In the genomic region with DNA sequence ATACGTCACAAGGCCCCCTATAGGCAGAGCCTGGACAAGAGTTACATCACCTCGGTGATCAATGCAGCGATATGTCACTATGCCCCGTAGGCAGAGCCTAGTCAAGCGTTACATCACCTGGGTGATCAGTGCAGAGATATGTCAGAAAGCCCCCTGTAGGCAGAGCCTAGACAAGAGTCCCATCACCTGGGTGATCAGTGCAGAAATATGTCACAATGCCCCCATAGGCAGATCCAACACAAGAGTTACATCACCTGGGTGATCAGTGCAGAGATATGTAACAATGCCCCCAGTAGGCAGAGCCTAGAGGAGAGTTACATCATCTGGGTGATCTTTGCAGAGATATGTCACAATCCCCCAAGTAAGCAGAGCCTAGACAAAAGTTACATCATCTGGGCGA, we compare ENCODE assay signal across 17 cellular contexts. TPM values are rescaled to one million over a fixed set of nuclear protein-coding genes. Genes with fewer than 3 reads are reported as not detected.
DNase-seq lines count a peak whose midpoint lies in the region; ATAC-seq and TF ChIP-seq lines count a peak whose summit lies in the region.
"Not testable (repeated sequence)": the region's sequence is repeated elsewhere in the genome, so short reads cannot be mapped to it uniquely, and the experiment has no call there.
"Had no signal": no experiment of that assay in that cellular context is flagged by ENCODE, and none has a peak within 500 bp of the region (broad histone marks: within the 10 kb centered on the region; RNA-seq: fewer than 3 reads in every experiment).

No MANE protein-coding gene starts in this region.

- not testable (repeated sequence) for TF ChIP-seq EP300 in stomach (IDR thresholded peaks at IDR 0.05)

- not testable (repeated sequence) for H3K27ac ChIP-seq in RWPE2 (ENCODE audit: poor library complexity, severe bottlenecking); stomach

- H3K27me3 ChIP-seq in RWPE2 (ENCODE audit: insufficient read depth, poor library complexity, severe bottlenecking); stomach: not testable (repeated sequence)

- H3K36me3 Mint-ChIP-seq in activated CD8-positive, alpha-beta T cell treated with anti-CD3 and anti-CD28 coated beads, Interleukin-2, amount 10 ng/mL, durations not matched to agents 7 days and 5 days (ENCODE audit: low read depth); mesothelial cell of epicardium: not testable (repeated sequence)

- not testable (repeated sequence) for H3K27ac Mint-ChIP-seq in activated CD8-positive, alpha-beta T cell treated with anti-CD3 and anti-CD28 coated beads, Interleukin-2, amount 10 ng/mL, durations not matched to agents 7 days and 5 days; mesothelial cell of epicardium

- not testable (repeated sequence) for TF ChIP-seq CTCF in RWPE2 (IDR thresholded peaks at IDR 0.05; ENCODE audit: poor library complexity, severe bottlenecking); mesothelial cell of epicardium (IDR thresholded peaks at IDR 0.05; ENCODE audit: unreplicated experiment); stomach (IDR thresholded peaks at IDR 0.05)

- H3K4me1 ChIP-seq in RWPE2 (ENCODE audit: insufficient read depth, poor library complexity, severe bottlenecking); stomach: not testable (repeated sequence)

- intact Hi-C loops in head of caudate nucleus (cut with DNase I); sciatic nerve (cut with DNase I); stomach (cut with DNase I; ENCODE audit: low total_unique reads): not testable (repeated sequence)

- H3K36me3 ChIP-seq in RWPE2 (ENCODE audit: low read depth); stomach: not testable (repeated sequence)

- POLR2A ChIA-PET in activated CD8-positive, alpha-beta T cell treated with anti-CD3 and anti-CD28 coated beads, Interleukin-2, amount 10 ng/mL, durations not matched to agents 7 days and 5 days (lab: Charles Lee) = not testable (repeated sequence)

- not testable (repeated sequence) for ATAC-seq in RWPE2 (ENCODE audit: low read depth); activated CD8-positive, alpha-beta T cell treated with anti-CD3 and anti-CD28 coated beads, Interleukin-2, amount 10 ng/mL, durations not matched to agents 7 days and 5 days; sciatic nerve

- no CpG with 5 or more reads among the region's 6 CpGs for WGBS in stomach, 5 donors

- H3K4me3 Mint-ChIP-seq in activated CD8-positive, alpha-beta T cell treated with anti-CD3 and anti-CD28 coated beads, Interleukin-2, amount 10 ng/mL, durations not matched to agents 7 days and 5 days; mesothelial cell of epicardium: not testable (repeated sequence)

- not testable (repeated sequence) for H3K9me3 Mint-ChIP-seq in activated CD8-positive, alpha-beta T cell treated with anti-CD3 and anti-CD28 coated beads, Interleukin-2, amount 10 ng/mL, durations not matched to agents 7 days and 5 days (ENCODE audit: insufficient read depth); mesothelial cell of epicardium

- CTCF ChIA-PET in activated CD8-positive, alpha-beta T cell treated with anti-CD3 and anti-CD28 coated beads, Interleukin-2, amount 10 ng/mL, durations not matched to agents 7 days and 5 days (lab: Charles Lee) = not testable (repeated sequence)

- not testable (repeated sequence) for H3K4me1 Mint-ChIP-seq in activated CD8-positive, alpha-beta T cell treated with anti-CD3 and anti-CD28 coated beads, Interleukin-2, amount 10 ng/mL, durations not matched to agents 7 days and 5 days (ENCODE audit: low read depth); mesothelial cell of epicardium

- H3K27me3 Mint-ChIP-seq in activated CD8-positive, alpha-beta T cell treated with anti-CD3 and anti-CD28 coated beads, Interleukin-2, amount 10 ng/mL, durations not matched to agents 7 days and 5 days (ENCODE audit: low read depth); mesothelial cell of epicardium (ENCODE audit: low read depth): not testable (repeated sequence)

- H3K9me3 ChIP-seq in RWPE2 (ENCODE audit: severe bottlenecking); stomach: not testable (repeated sequence)

- DNase-seq in RWPE2 (ENCODE audit: low spot score) (peak; percentile 58), head of caudate nucleus (peak in 30 of 42 donors; percentile 1 to 52 (median 12)), mesothelial cell of epicardium (ENCODE audit: low spot score in 2 of 2, unreplicated experiment in 2 of 2) (peak; percentile 31 to 39), sciatic nerve (ENCODE audit: low spot score) (peak; percentile 57), stomach (peak; percentile 28)
- DNase-seq in activated CD8-positive, alpha-beta T cell treated with anti-CD3 and anti-CD28 coated beads, Interleukin-2, amount 10 ng/mL, durations not matched to agents 7 days and 5 days = peak; percentile 29
- peak; percentile 9 for DNase-seq in activated naive CD4-positive, alpha-beta T cell treated with anti-CD3 and anti-CD28 coated beads, Interleukin-2, amount 50 U/mL, for 16 hours

- not testable (repeated sequence) for TF ChIP-seq POLR2A in stomach (IDR thresholded peaks at IDR 0.05)

- not testable (repeated sequence) for H3K4me3 ChIP-seq in RWPE2 (ENCODE audit: severe bottlenecking); stomach

RNA-seq across cellular contexts. Expression of a gene that starts 7.9 kb away (rescaled TPM):
- total RNA-seq in activated CD8-positive, alpha-beta T cell treated with anti-CD3 and anti-CD28 coated beads, Interleukin-2, amount 10 ng/mL, durations not matched to agents 7 days and 5 days = not detected
- total RNA-seq in mesothelial cell of epicardium = not detected in 3 replicates
- not detected for total RNA-seq in sciatic nerve
- total RNA-seq in stomach = not detected
- not detected for polyA plus RNA-seq in stomach
- total RNA-seq: activated B cell treated with CpG ODN at 0.5 μM for 24 hours; breast epithelium; CD4-positive, alpha-beta memory T cell; Daoy; epithelial cell of proximal tubule; H9; HT1080; left colon; myocyte had no signal
- polyA plus RNA-seq: CD4-positive, alpha-beta memory T cell; immature natural killer cell had no signal
